10 cellular contexts compared by ENCODE assay signal in genomic region chr11:116073854-116074837, GRCh38.
DNase-seq lines count a peak whose midpoint lies in the region; ATAC-seq and TF ChIP-seq lines count a peak whose summit lies in the region.
"Had no signal": no experiment of that assay in that cellular context is flagged by ENCODE, and none has a peak within 500 bp of the region (broad histone marks: within the 10 kb centered on the region; RNA-seq: fewer than 3 reads in every experiment).

No MANE protein-coding gene starts in this region.

- H3K27me3 ChIP-seq in left ventricle myocardium inferior (ENCODE audit: low read depth) = peaks cover 90% of the 10 kb centered on the region

- intact Hi-C loops in left ventricle myocardium inferior (cut with micrococcal nuclease) = no loop called here

- H3K36me3 ChIP-seq in left ventricle myocardium inferior = no peaks in the 10 kb centered on the region
- H3K36me3 ChIP-seq: lower lobe of right lung, thoracic aorta had no signal

- TF ChIP-seq CTCF in left ventricle myocardium inferior (IDR thresholded peaks at IDR 0.05; ENCODE audit: borderline replicate concordance) = no peak

- no peak overlapping the region for H3K27ac ChIP-seq in left ventricle myocardium inferior (replicated peaks)
- H3K27ac ChIP-seq: lower lobe of right lung, thoracic aorta had no signal

- peaks cover 8% of the 10 kb centered on the region for H3K4me1 ChIP-seq in left ventricle myocardium inferior

- ATAC-seq in GM18498 (IDR thresholded peaks at IDR 0.05; ENCODE audit: unreplicated experiment) (peak; percentile 76), HG02571 (IDR thresholded peaks at IDR 0.05; ENCODE audit: unreplicated experiment) (peak; percentile 76), HG03025 (IDR thresholded peaks at IDR 0.05; ENCODE audit: low FRiP score, unreplicated experiment) (no peak)

- no peaks in the 10 kb centered on the region for H3K9me3 ChIP-seq in left ventricle myocardium inferior (replicated peaks)
- H3K9me3 ChIP-seq: lower lobe of right lung, thoracic aorta had no signal

- DNase-seq in NCI-H345 (lab: John Stamatoyannopoulos, UW) (peak; percentile 59), left ventricle myocardium inferior (peak; percentile 47), HCEC 1CT (no peak), dedifferentiated amniotic fluid mesenchymal stem cell (ENCODE audit: extremely low spot score) (no peak)
- DNase-seq in stimulated activated CD4-positive, alpha-beta T cell treated with anti-CD3 and anti-CD28 coated beads, Interleukin-4, amount 100 ng/mL, for 24 hours = no peak
- DNase-seq: lower lobe of right lung had no signal

- no peak overlapping the region for H3K4me3 ChIP-seq in left ventricle myocardium inferior
- H3K4me3 ChIP-seq: lower lobe of right lung, thoracic aorta had no signal

Comparison
In these comparisons a context has a peak if more than half of its experiments do, and no peak if none do; other contexts are left out.
1. DNase-seq: peak in NCI-H345 (single experiment) and left ventricle myocardium inferior (single experiment); none in stimulated activated CD4-positive, alpha-beta T cell treated with anti-CD3 and anti-CD28 coated beads, Interleukin-4, amount 100 ng/mL, for 24 hours (single experiment), HCEC 1CT (single experiment) and dedifferentiated amniotic fluid mesenchymal stem cell (single experiment).